ENCODE assay signal across 7 cellular contexts in the genomic region with DNA sequence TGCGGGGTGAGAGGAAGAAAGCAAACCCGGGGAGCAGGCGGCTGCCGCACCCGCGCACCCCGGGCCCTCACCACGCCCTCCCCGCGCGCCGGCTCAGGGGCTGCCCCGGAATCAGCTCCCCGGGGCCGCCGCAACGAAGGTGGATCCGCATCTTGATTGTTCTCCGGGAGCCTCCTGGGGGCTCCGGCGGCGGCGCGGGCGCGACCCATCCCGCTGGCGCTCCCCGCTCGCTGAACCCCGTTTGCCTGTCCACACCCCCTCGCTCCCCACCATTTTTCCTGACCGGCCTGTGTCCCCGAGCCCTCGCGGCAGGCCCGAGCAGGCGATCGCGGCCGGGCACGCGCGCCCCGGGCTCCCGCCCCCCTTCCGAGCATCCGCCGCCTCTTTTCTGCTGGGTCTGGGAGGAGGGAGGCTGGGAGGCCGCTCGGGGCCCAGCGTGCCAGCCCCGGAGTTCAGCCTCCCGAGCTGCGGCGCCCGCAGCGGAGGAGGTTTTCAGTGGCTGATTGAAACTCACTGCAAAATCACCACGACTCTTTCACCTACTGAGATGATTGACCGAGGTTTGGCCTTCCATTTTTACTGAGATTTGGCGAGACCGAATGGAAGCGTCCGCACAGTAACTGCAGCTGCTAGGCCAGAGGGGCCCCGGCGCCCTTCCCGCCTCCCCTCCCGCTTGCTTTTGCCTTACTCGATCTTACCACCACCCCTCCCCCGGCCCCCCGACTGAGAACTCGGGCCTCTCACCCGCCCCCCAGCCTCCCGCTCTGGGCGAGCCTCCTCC. TPM values are rescaled to one million over a fixed set of nuclear protein-coding genes. Genes with fewer than 3 reads are reported as not detected.
DNase-seq lines count a peak whose midpoint lies in the region; ATAC-seq and TF ChIP-seq lines count a peak whose summit lies in the region.

No MANE protein-coding gene starts in this region.

- H3K9ac ChIP-seq in subcutaneous abdominal adipose tissue (ENCODE audit: low read length in 5 of 5) = no peak overlapping the region

- H3K27ac Mint-ChIP-seq in activated T-helper 17 cell treated with anti-CD3 and anti-CD28 coated beads, Interleukin-2, amount 50 U/mL, for 72 hours = no peak overlapping the region

- H3K27me3 Mint-ChIP-seq in activated T-helper 17 cell treated with anti-CD3 and anti-CD28 coated beads, Interleukin-2, amount 50 U/mL, for 72 hours = peaks cover 41% of the 10 kb centered on the region

- H3K9me3 ChIP-seq in HEK293 (ENCODE audit: control insufficient read depth, insufficient read depth, low read depth, low read length) = no peaks in the 10 kb centered on the region
- H3K9me3 ChIP-seq in right cardiac atrium (ENCODE audit: control insufficient read depth, low read length) = no peaks in the 10 kb centered on the region
- H3K9me3 ChIP-seq in subcutaneous abdominal adipose tissue (ENCODE audit: control insufficient read depth in 5 of 5, low read length in 5 of 5) = no peaks in the 10 kb centered on the region

- 2% methylated on average over 75 of the region's 75 CpGs for WGBS in right cardiac atrium

- peak overlapping the region; percentile 68 for H3K4me3 ChIP-seq in HEK293 (ENCODE audit: low read depth, low read length)
- peak overlapping the region; percentile 54 for H3K4me3 ChIP-seq in right cardiac atrium (ENCODE audit: low read length)
- peak overlapping the region in 4 of 5 donors; percentile 39 to 56 (median 44) for H3K4me3 ChIP-seq in subcutaneous abdominal adipose tissue (ENCODE audit: low read depth in 1 of 5, low read length in 5 of 5)

- H3K27ac ChIP-seq in HEK293 (ENCODE audit: extremely low read depth, low read depth, low read length) = peak overlapping the region; percentile 93
- H3K27ac ChIP-seq in right cardiac atrium (ENCODE audit: low read length) = peak overlapping the region; percentile 82
- no peak overlapping the region for H3K27ac ChIP-seq in subcutaneous abdominal adipose tissue (ENCODE audit: low read depth, low read length)

- peak; percentile 74 for DNase-seq in RPMI8226
- DNase-seq in right cardiac atrium = peak in 2 of 3 donors; percentile 47 to 55
- DNase-seq in activated effector memory CD4-positive, alpha-beta T cell treated with Interleukin-2 at 50 U/mL for 16 hours = no peak

- CTCF ChIA-PET in HEK293 (lab: Yijun Ruan, JAX) = interaction anchor here (0.6 kb wide), 1 partner anchor 73 kb away, joined by 3 read pairs; no protein-coding TSS in a partner anchor

- H3K4me1 Mint-ChIP-seq in activated T-helper 17 cell treated with anti-CD3 and anti-CD28 coated beads, Interleukin-2, amount 50 U/mL, for 72 hours = peaks cover 5% of the 10 kb centered on the region

- peaks cover 4 to 5% of the 10 kb centered on the region in 2 experiments; a peak in 2 of 3 replicates for H3K36me3 ChIP-seq in HEK293 (ENCODE audit: control insufficient read depth in 2 of 2, insufficient read depth in 1 of 2, low read length in 2 of 2)
- no peaks in the 10 kb centered on the region for H3K36me3 ChIP-seq in subcutaneous abdominal adipose tissue (ENCODE audit: control insufficient read depth in 5 of 5, insufficient read depth in 5 of 5, low read length in 5 of 5)

- no peaks in the 10 kb centered on the region for H3K9me3 Mint-ChIP-seq in activated T-helper 17 cell treated with anti-CD3 and anti-CD28 coated beads, Interleukin-2, amount 50 U/mL, for 72 hours

- H3K4me1 ChIP-seq in HEK293 (ENCODE audit: control insufficient read depth, insufficient read depth, low read length) (no peaks in the 10 kb centered on the region), right cardiac atrium (ENCODE audit: control insufficient read depth, insufficient read depth, low read length) (no peaks in the 10 kb centered on the region), subcutaneous abdominal adipose tissue (ENCODE audit: control insufficient read depth in 5 of 5, insufficient read depth in 5 of 5, low read length in 5 of 5) (peaks cover 0 to 37% (median 28%) of the 10 kb centered on the region in 5 donors)

- H3K36me3 Mint-ChIP-seq in activated T-helper 17 cell treated with anti-CD3 and anti-CD28 coated beads, Interleukin-2, amount 50 U/mL, for 72 hours (ENCODE audit: low read depth) = peaks cover 6% of the 10 kb centered on the region

- H3K27me3 ChIP-seq in right cardiac atrium (ENCODE audit: control insufficient read depth, insufficient read depth) (peaks cover 5% of the 10 kb centered on the region), subcutaneous abdominal adipose tissue (ENCODE audit: control insufficient read depth in 5 of 5, insufficient read depth in 4 of 5, low read length in 5 of 5) (peaks cover 35 to 54% (median 39%) of the 10 kb centered on the region in 5 donors)

- no peak for TF ChIP-seq CTCF in HEK293 (tag by site-specific recombination; IDR thresholded peaks at IDR 0.05)

- intact Hi-C loops in right cardiac atrium (cut with DNase I) = no loop called here

- peak; percentile 41 to 63 for ATAC-seq in right cardiac atrium
- no peak for ATAC-seq in GM21360 (IDR thresholded peaks at IDR 0.05; ENCODE audit: unreplicated experiment)
- no peak for ATAC-seq in activated T-helper 17 cell treated with anti-CD3 and anti-CD28 coated beads, Interleukin-2, amount 50 U/mL, for 72 hours (replicated peaks)

- no peak overlapping the region for H3K4me3 Mint-ChIP-seq in activated T-helper 17 cell treated with anti-CD3 and anti-CD28 coated beads, Interleukin-2, amount 50 U/mL, for 72 hours

- POLR2A ChIA-PET in HEK293 (lab: Yijun Ruan, JAX) = interaction anchor here (0.6 kb wide), 2 partner anchors 121 to 168 kb away, joined by 3 to 4 read pairs; no protein-coding TSS in a partner anchor

TF ChIP-seq in HEK293, 187 proteins besides CTCF, POLR2A, EP300 and RAD21:
- TF ChIP-seq ZBTB20 (tag by site-specific recombination; IDR thresholded peaks at IDR 0.05) = peak; percentile 69; the same call in 1 of the 2 replicates
- TF ChIP-seq ZBTB26 (tag by site-specific recombination; optimal IDR thresholded peaks at IDR 0.05) = peak; percentile 25
- TF ChIP-seq PRDM1 (tag by site-specific recombination; IDR thresholded peaks at IDR 0.05) = no peak

RNA-seq across cellular contexts. Expression of gene SOX11, which starts 4.7 kb away (rescaled TPM):
- total RNA-seq in right cardiac atrium = 1 to 10 TPM in 1 of 4 donors, under 1 TPM in 3; 0.22 to 1.1 (median 0.60) TPM
- polyA plus RNA-seq in right cardiac atrium = 0.93 TPM
- total RNA-seq in activated T-helper 17 cell treated with anti-CD3 and anti-CD28 coated beads, Interleukin-2, amount 50 U/mL, for 72 hours = not detected

Comparison
In these comparisons a context has a peak if more than half of its experiments do, and no peak if none do; other contexts are left out.
1. ATAC-seq: peak in right cardiac atrium (2 of 2); none in GM21360 (single experiment) and activated T-helper 17 cell treated with anti-CD3 and anti-CD28 coated beads, Interleukin-2, amount 50 U/mL, for 72 hours (single experiment).
2. Peak in every context shown above with its lines, with median percentiles within 50 percentile points of each other: H3K4me3 ChIP-seq.